Comparison of ENCODE assay signal across 2 cellular contexts in the genomic region with DNA sequence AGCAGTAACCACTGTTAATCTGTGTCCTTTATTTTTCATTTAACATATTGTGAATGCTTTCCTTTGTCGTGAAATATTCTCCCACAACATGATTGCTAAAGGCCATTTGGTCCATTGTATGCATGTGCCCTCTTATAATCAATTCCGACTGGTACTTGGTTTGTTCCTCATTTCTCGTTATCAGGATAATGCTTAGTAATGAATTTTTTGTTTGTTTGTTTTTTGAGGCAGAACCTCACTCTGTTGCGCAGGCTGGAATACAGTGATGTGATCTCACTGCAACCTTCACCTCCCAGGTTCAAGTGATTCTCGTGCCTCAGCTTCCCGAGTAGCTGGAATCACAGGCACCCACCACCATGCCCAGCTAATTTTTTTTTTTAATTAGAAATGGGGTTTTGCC.
TF ChIP-seq lines count a peak whose summit lies in the region.

No MANE protein-coding gene starts in this region.

TF ChIP-seq in A549, 52 proteins besides CTCF, POLR2A, EP300 and RAD21 (continued from another document):
- TF ChIP-seq, protein P1, sequence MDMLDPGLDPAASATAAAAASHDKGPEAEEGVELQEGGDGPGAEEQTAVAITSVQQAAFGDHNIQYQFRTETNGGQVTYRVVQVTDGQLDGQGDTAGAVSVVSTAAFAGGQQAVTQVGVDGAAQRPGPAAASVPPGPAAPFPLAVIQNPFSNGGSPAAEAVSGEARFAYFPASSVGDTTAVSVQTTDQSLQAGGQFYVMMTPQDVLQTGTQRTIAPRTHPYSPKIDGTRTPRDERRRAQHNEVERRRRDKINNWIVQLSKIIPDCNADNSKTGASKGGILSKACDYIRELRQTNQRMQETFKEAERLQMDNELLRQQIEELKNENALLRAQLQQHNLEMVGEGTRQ (IDR thresholded peaks at IDR 0.05): no peak
- TF ChIP-seq MAFK (IDR thresholded peaks at IDR 0.05; ENCODE audit: partially characterized antibody): peak; percentile 33
TF ChIP-seq in A549: peak in this region for 1.

TF ChIP-seq in K562, 482 proteins besides CTCF, POLR2A, EP300 and RAD21 (continued from another document):
- TF ChIP-seq, protein P2, sequence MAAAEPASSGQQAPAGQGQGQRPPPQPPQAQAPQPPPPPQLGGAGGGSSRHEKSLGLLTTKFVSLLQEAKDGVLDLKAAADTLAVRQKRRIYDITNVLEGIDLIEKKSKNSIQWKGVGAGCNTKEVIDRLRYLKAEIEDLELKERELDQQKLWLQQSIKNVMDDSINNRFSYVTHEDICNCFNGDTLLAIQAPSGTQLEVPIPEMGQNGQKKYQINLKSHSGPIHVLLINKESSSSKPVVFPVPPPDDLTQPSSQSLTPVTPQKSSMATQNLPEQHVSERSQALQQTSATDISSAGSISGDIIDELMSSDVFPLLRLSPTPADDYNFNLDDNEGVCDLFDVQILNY (CRISPR knock-in tag; IDR thresholded peaks at IDR 0.05): no peak
- TF ChIP-seq, protein P3, sequence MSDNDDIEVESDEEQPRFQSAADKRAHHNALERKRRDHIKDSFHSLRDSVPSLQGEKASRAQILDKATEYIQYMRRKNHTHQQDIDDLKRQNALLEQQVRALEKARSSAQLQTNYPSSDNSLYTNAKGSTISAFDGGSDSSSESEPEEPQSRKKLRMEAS (CRISPR knock-in tag; IDR thresholded peaks at IDR 0.05): no peak
- TF ChIP-seq ZNF384 (IDR thresholded peaks at IDR 0.05; ENCODE audit: low read depth, low read length) (no peak), TCF7L2 (IDR thresholded peaks at IDR 0.05; ENCODE audit: low read depth, low read length) (no peak), ZNF316 (IDR thresholded peaks at IDR 0.05) (peak; percentile 65), MAFG (tag; conservative IDR thresholded peaks at IDR 0.05) (0 out of 2 replicates have a peak, but pooled peaks have one; percentile 20), SREBF2 (CRISPR knock-in tag; IDR thresholded peaks at IDR 0.05) (no peak), ZNF311 (CRISPR knock-in tag; IDR thresholded peaks at IDR 0.05) (no peak)
- TF ChIP-seq, protein P4, sequence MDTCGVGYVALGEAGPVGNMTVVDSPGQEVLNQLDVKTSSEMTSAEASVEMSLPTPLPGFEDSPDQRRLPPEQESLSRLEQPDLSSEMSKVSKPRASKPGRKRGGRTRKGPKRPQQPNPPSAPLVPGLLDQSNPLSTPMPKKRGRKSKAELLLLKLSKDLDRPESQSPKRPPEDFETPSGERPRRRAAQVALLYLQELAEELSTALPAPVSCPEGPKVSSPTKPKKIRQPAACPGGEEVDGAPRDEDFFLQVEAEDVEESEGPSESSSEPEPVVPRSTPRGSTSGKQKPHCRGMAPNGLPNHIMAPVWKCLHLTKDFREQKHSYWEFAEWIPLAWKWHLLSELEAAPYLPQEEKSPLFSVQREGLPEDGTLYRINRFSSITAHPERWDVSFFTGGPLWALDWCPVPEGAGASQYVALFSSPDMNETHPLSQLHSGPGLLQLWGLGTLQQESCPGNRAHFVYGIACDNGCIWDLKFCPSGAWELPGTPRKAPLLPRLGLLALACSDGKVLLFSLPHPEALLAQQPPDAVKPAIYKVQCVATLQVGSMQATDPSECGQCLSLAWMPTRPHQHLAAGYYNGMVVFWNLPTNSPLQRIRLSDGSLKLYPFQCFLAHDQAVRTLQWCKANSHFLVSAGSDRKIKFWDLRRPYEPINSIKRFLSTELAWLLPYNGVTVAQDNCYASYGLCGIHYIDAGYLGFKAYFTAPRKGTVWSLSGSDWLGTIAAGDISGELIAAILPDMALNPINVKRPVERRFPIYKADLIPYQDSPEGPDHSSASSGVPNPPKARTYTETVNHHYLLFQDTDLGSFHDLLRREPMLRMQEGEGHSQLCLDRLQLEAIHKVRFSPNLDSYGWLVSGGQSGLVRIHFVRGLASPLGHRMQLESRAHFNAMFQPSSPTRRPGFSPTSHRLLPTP (IDR thresholded peaks at IDR 0.05; ENCODE audit: borderline replicate concordance, extremely low read depth, insufficient read length): no peak
